In the genomic region with DNA sequence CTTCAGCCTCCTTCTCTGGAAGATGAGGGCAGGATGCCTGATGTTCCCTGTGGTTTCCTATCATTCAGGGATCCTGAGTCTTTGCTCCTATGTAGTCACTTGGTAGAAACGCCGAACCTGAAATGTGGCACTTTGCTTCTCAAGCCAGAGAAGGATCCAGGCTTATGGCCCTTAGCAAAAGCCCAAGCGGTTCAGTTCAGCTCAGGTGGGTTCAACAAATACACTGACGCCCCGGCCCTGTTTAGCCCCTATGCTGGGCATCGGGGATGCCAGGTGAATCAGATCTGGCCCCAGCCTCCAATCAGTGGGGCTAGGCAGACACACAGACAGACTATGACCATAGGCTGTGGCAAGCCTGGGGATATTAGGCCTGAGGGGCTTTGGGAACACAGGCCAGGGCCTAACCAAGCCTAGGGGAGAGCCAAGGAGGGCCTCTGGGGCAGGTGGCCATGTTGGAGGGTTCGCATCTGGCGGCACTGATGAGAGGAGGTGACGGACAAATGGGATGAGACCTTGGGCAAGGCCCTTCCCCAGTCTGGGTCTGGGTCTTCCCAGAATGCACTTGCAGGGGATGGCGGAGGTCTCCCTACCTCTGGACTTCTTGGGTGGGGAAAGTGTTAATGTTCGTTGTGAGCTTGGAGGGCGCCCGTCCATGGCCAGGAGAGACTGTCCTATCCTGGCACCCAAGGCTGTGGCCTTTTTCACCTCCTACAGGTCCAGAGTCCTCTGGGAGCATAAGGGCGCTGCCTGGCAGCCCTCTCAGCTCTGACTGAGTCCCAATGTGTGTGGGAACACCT, we compare ENCODE assay signal across 18 cellular contexts. TPM values are rescaled to one million over a fixed set of nuclear protein-coding genes. Genes with fewer than 3 reads are reported as not detected.
DNase-seq lines count a peak whose midpoint lies in the region; ATAC-seq, FAIRE-seq and TF ChIP-seq lines count a peak whose summit lies in the region.
"Had no signal": no experiment of that assay in that cellular context is flagged by ENCODE, and none has a peak within 500 bp of the region (broad histone marks: within the 10 kb centered on the region; RNA-seq: fewer than 3 reads in every experiment).

No MANE protein-coding gene starts in this region.

- peaks cover 0 to 7% (median 5%) of the 10 kb centered on the region in 3 donors for H3K27me3 Mint-ChIP-seq in CD14-positive monocyte (ENCODE audit: low read depth in 3 of 3)
- H3K27me3 Mint-ChIP-seq: central memory CD8-positive, alpha-beta T cell; IgD-negative memory B cell; progenitor cell of endocrine pancreas had no signal

- H3K9me3 Mint-ChIP-seq in CD14-positive monocyte, result no peaks in the 10 kb centered on the region
- H3K9me3 Mint-ChIP-seq: central memory CD8-positive, alpha-beta T cell; IgD-negative memory B cell had no signal

- 80 to 86% (median 86%) methylated on average over 14 of the region's 14 CpGs for WGBS in small intestine, 3 donors

- H3K4me3 ChIP-seq in ascending aorta (no peak overlapping the region), lower lobe of right lung (no peak overlapping the region), small intestine (ENCODE audit: low read depth in 1 of 2, low read length in 2 of 2) (no peak overlapping the region)

- no peak for TF ChIP-seq CTCF in CD14-positive monocyte (IDR thresholded peaks at IDR 0.05)
- no peak for TF ChIP-seq CTCF in ascending aorta (IDR thresholded peaks at IDR 0.05)
- no peak for TF ChIP-seq CTCF in lower lobe of right lung (IDR thresholded peaks at IDR 0.05)
- TF ChIP-seq CTCF in GM13977 (IDR thresholded peaks at IDR 0.05; ENCODE audit: extremely low read depth, insufficient read depth, missing control alignments), result no peak

- no peaks in the 10 kb centered on the region for H3K36me3 Mint-ChIP-seq in CD14-positive monocyte
- H3K36me3 Mint-ChIP-seq: IgD-negative memory B cell had no signal

- DNase-seq in CD14-positive monocyte (ENCODE audit: low spot score) (peak; percentile 42), ascending aorta (ENCODE audit: low spot score in 2 of 2) (no peak), lower lobe of right lung (no peak), small intestine (peak; percentile 44), hypothalamus (lab: John Stamatoyannopoulos, UW) (no peak), NK-92 (lab: John Stamatoyannopoulos, UW; ENCODE audit: unreplicated experiment) (no peak), GM13977 (ENCODE audit: low spot score) (no peak)
- no peak for DNase-seq in activated CD8-positive, alpha-beta memory T cell treated with anti-CD3 and anti-CD28 coated beads for 24 hours
- DNase-seq: activated CD4-positive, CD25-positive, alpha-beta regulatory T cell treated with anti-CD3 and anti-CD28 coated beads, Interleukin-2, amount 50 U/mL, for 72 hours; activated effector memory CD4-positive, alpha-beta T cell treated with anti-CD3 and anti-CD28 coated beads, Interleukin-2, amount 50 U/mL, for 16 hours; amniotic stem cell; DND-41; NCI-H2029 treated with DMSO at 0.1 percent for 48 hours; stimulated activated naive CD4-positive, alpha-beta T cell treated with Interleukin-2 at 50 U/mL for 16 hours had no signal

- no peak for ATAC-seq in lower lobe of right lung
- ATAC-seq: left colon had no signal

- no peaks in the 10 kb centered on the region for H3K36me3 ChIP-seq in ascending aorta
- no peaks in the 10 kb centered on the region for H3K36me3 ChIP-seq in lower lobe of right lung
- H3K36me3 ChIP-seq in small intestine (ENCODE audit: control insufficient read depth in 2 of 2, insufficient read depth in 2 of 2, low read length in 2 of 2), result no peaks in the 10 kb centered on the region

- H3K9me3 ChIP-seq in ascending aorta, result no peaks in the 10 kb centered on the region
- no peaks in the 10 kb centered on the region for H3K9me3 ChIP-seq in lower lobe of right lung
- no peaks in the 10 kb centered on the region for H3K9me3 ChIP-seq in small intestine (ENCODE audit: control insufficient read depth, low read depth)

- intact Hi-C loops in CD14-positive monocyte (cut with micrococcal nuclease) (no loop called here), ascending aorta (cut with DNase I) (loop anchor here (2.0 kb wide), 1 partner anchor 16 kb away; no protein-coding TSS in a partner anchor), lower lobe of right lung (cut with DNase I) (no loop called here)

- H3K27ac Mint-ChIP-seq in CD14-positive monocyte, result peak overlapping the region in 3 of 7 donors; percentile 43 to 85 (median 65)
- H3K27ac Mint-ChIP-seq: progenitor cell of endocrine pancreas had no signal

- peaks cover 14% of the 10 kb centered on the region for H3K4me1 Mint-ChIP-seq in CD14-positive monocyte
- H3K4me1 Mint-ChIP-seq: central memory CD8-positive, alpha-beta T cell; IgD-negative memory B cell had no signal

- H3K4me1 ChIP-seq in ascending aorta, result peaks cover 0 to 21% of the 10 kb centered on the region in 2 donors
- H3K4me1 ChIP-seq in lower lobe of right lung, result peaks cover 9% of the 10 kb centered on the region
- no peaks in the 10 kb centered on the region for H3K4me1 ChIP-seq in small intestine (ENCODE audit: control insufficient read depth in 2 of 2, insufficient read depth in 1 of 2, low read depth in 1 of 2, low read length in 1 of 2)

- H3K27me3 ChIP-seq in ascending aorta, result no peaks in the 10 kb centered on the region
- no peaks in the 10 kb centered on the region for H3K27me3 ChIP-seq in lower lobe of right lung (ENCODE audit: low read depth)
- no peaks in the 10 kb centered on the region for H3K27me3 ChIP-seq in small intestine (ENCODE audit: control insufficient read depth in 2 of 2, insufficient read depth in 2 of 2, low read length in 2 of 2)

- FAIRE-seq in small intestine (lab: Jason Lieb, UNC), result no peak

- peak overlapping the region; percentile 64 to 74 for H3K27ac ChIP-seq in ascending aorta
- peak overlapping the region; percentile 24 for H3K27ac ChIP-seq in lower lobe of right lung
- peak overlapping the region in 1 of 2 donors; percentile 63 for H3K27ac ChIP-seq in small intestine (ENCODE audit: low read depth in 1 of 2, low read length in 1 of 2)

- in situ Hi-C loops in GM13977 (cut with MboI; ENCODE audit: low pct_unique_long_range_greater_than_20kb, low sequenced_read_pairs, unreplicated experiment), result no loop called here

- H3K4me3 Mint-ChIP-seq in CD14-positive monocyte, result no peak overlapping the region
- H3K4me3 Mint-ChIP-seq: central memory CD8-positive, alpha-beta T cell had no signal

RNA-seq across cellular contexts. Expression of gene SRC, which starts 17.6 kb away (rescaled TPM):
- polyA plus RNA-seq in CD14-positive monocyte (1 to 10 TPM; 4.9 to 6.8 TPM), small intestine (100 to 1,000 TPM in 1 of 3 donors, 10 to 100 TPM in 2; 70.8 to 107 (median 83.6) TPM)
- total RNA-seq in ascending aorta (67.4 TPM), lower lobe of right lung (72.7 TPM)

RNA-seq across cellular contexts. Expression of gene MANBAL, which starts 38.9 kb away (rescaled TPM):
- polyA plus RNA-seq in CD14-positive monocyte, result 10 to 100 TPM; 17.1 to 17.3 TPM
- 70.2 TPM for total RNA-seq in ascending aorta
- total RNA-seq in lower lobe of right lung, result 28.2 TPM
- 10 to 100 TPM; 49.2 to 70.0 (median 50.3) TPM for polyA plus RNA-seq in small intestine

Comparison
In these comparisons a context has a peak if more than half of its experiments do, and no peak if none do; other contexts are left out.
1. DNase-seq: peak in CD14-positive monocyte (single experiment) and small intestine (single experiment); none in ascending aorta (0 of 2), lower lobe of right lung (single experiment), activated CD8-positive, alpha-beta memory T cell treated with anti-CD3 and anti-CD28 coated beads for 24 hours (single experiment), hypothalamus (0 of 51), NK-92 (single experiment) and GM13977 (single experiment).